ENCODE assay signal across 8 cellular contexts in the genomic region with DNA sequence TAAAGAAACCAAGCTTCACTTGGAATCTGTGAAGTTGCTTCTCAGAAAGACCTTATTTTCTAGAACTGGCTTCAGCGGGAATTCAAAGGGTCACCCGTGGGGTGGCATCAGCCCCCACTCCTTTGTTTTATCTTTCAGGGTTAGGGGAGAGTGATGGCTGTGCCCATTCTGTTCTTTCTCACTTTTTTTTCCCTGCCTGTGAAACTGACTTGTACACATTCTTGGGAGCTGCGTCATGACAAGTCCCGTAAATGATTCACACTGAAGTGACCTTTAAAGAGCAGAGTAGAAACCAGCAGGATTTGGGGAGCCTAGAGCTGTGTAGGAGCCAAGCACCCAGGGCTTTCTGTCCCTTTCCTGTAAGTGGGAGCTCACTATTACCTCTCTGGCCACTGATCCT. TPM values are rescaled to one million over a fixed set of nuclear protein-coding genes. Genes with fewer than 3 reads are reported as not detected.
DNase-seq lines count a peak whose midpoint lies in the region; ATAC-seq and TF ChIP-seq lines count a peak whose summit lies in the region.

No MANE protein-coding gene starts in this region.

- ATAC-seq in GM23338 = peak; percentile 21
- ATAC-seq in natural killer cell treated with Interleukin-12 subunit alpha and Interleukin-12 subunit beta and Interleukin-15 and Interleukin-18, amount 100 ng/mL, for 72 hours = no peak

- H3K27me3 ChIP-seq in GM23338 (ENCODE audit: insufficient read depth) (no peaks in the 10 kb centered on the region), skeletal muscle tissue (ENCODE audit: control insufficient read depth in 3 of 3, insufficient read depth in 3 of 3, low read length in 3 of 3) (peaks cover 0 to 2% (median 0%) of the 10 kb centered on the region in 3 donors)

- H3K4me1 Mint-ChIP-seq in GM23338 = peaks cover 63% of the 10 kb centered on the region
- no peaks in the 10 kb centered on the region for H3K4me1 Mint-ChIP-seq in natural killer cell treated with Interleukin-12 subunit alpha and Interleukin-12 subunit beta and Interleukin-15 and Interleukin-18, amount 100 ng/mL, for 72 hours (ENCODE audit: low read depth in 2 of 2)

- peaks cover 41% of the 10 kb centered on the region for H3K4me1 ChIP-seq in GM23338 (ENCODE audit: insufficient read depth)
- peaks cover 18 to 22% (median 18%) of the 10 kb centered on the region in 3 donors for H3K4me1 ChIP-seq in skeletal muscle tissue (ENCODE audit: control insufficient read depth in 3 of 3, insufficient read depth in 3 of 3, low read length in 3 of 3)

- H2AFZ ChIP-seq in GM23338 = no peak overlapping the region

- H3K36me3 ChIP-seq in GM23338 (ENCODE audit: insufficient read depth) = no peaks in the 10 kb centered on the region
- no peaks in the 10 kb centered on the region for H3K36me3 ChIP-seq in skeletal muscle tissue (ENCODE audit: control insufficient read depth in 3 of 3, insufficient read depth in 3 of 3, low read length in 3 of 3)

- H3K27ac Mint-ChIP-seq in GM23338 = 0 out of 2 replicates have a peak overlapping the region, but pooled peaks have one; percentile 40
- no peak overlapping the region for H3K27ac Mint-ChIP-seq in natural killer cell treated with Interleukin-12 subunit alpha and Interleukin-12 subunit beta and Interleukin-15 and Interleukin-18, amount 100 ng/mL, for 72 hours

- in situ Hi-C loops in astrocyte of the cerebellum (cut with HindIII; ENCODE audit: low sequenced_read_pairs) = no loop called here

- intact Hi-C loops in posterior vena cava (cut with DNase I) = no loop called here

- H3K27me3 Mint-ChIP-seq in GM23338 (ENCODE audit: insufficient read depth, low read depth, poor library complexity) = peaks cover 3% of the 10 kb centered on the region
- H3K27me3 Mint-ChIP-seq in natural killer cell treated with Interleukin-12 subunit alpha and Interleukin-12 subunit beta and Interleukin-15 and Interleukin-18, amount 100 ng/mL, for 72 hours = peaks cover 23 to 27% of the 10 kb centered on the region in 2 donors

- no peak overlapping the region for H3K4me3 ChIP-seq in GM23338
- H3K4me3 ChIP-seq in astrocyte of the cerebellum (ENCODE audit: low read depth, low read length) = no peak overlapping the region
- H3K4me3 ChIP-seq in skeletal muscle tissue (ENCODE audit: low read length in 3 of 3) = peak overlapping the region in 2 of 3 donors; percentile 10 to 17

- no peak overlapping the region for H3K27ac ChIP-seq in GM23338 (ENCODE audit: low read depth)
- H3K27ac ChIP-seq in skeletal muscle tissue (ENCODE audit: low read depth, low read length) = peak overlapping the region; percentile 76

- DNase-seq in GM23338 (ENCODE audit: low spot score) = no peak
- DNase-seq in astrocyte of the cerebellum (ENCODE audit: low read depth) = peak; percentile 75
- DNase-seq in inferior parietal cortex (ENCODE audit: extremely low spot score) = peak; percentile 13
- DNase-seq in natural killer cell treated with Interleukin-12 subunit alpha and Interleukin-12 subunit beta and Interleukin-15 and Interleukin-18, amount 100 ng/mL, for 72 hours (ENCODE audit: low spot score) = no peak
- no peak for DNase-seq in activated CD4-positive, CD25-positive, alpha-beta regulatory T cell (lab: John Stamatoyannopoulos, UW)
- no peak for DNase-seq in posterior vena cava (ENCODE audit: low spot score)
- DNase-seq in NCI-H1105 (lab: John Stamatoyannopoulos, UW) = no peak

- no peaks in the 10 kb centered on the region for H3K9me3 ChIP-seq in skeletal muscle tissue (ENCODE audit: control insufficient read depth in 3 of 3, low read length in 3 of 3)

- no peaks in the 10 kb centered on the region for H3F3A ChIP-seq in GM23338 (replicated peaks; ENCODE audit: low read depth)

- H3K9me2 ChIP-seq in GM23338 (ENCODE audit: insufficient read depth) = peaks cover 6% of the 10 kb centered on the region; the same call in 1 of the 2 replicates

- peak overlapping the region; percentile 42 for H3K4me2 ChIP-seq in GM23338

- no peaks in the 10 kb centered on the region for H3K36me3 Mint-ChIP-seq in GM23338 (ENCODE audit: low read depth)
- H3K36me3 Mint-ChIP-seq in natural killer cell treated with Interleukin-12 subunit alpha and Interleukin-12 subunit beta and Interleukin-15 and Interleukin-18, amount 100 ng/mL, for 72 hours = no peaks in the 10 kb centered on the region

- H4K20me1 ChIP-seq in GM23338 (replicated peaks; ENCODE audit: insufficient read depth) = no peaks in the 10 kb centered on the region

- no peaks in the 10 kb centered on the region for H3K79me2 ChIP-seq in GM23338 (replicated peaks; ENCODE audit: insufficient read depth)

- TF ChIP-seq CTCF in GM23338 (conservative IDR thresholded peaks at IDR 0.05; ENCODE audit: low read depth in 2 of 2) (no peak), astrocyte of the cerebellum (IDR thresholded peaks at IDR 0.05; ENCODE audit: low read depth, low read length, missing control alignments) (no peak)

- no peak overlapping the region for H3K9ac ChIP-seq in skeletal muscle tissue (ENCODE audit: low read depth in 1 of 3, low read length in 3 of 3)

- no peak overlapping the region for H3K4me3 Mint-ChIP-seq in GM23338
- no peak overlapping the region for H3K4me3 Mint-ChIP-seq in natural killer cell treated with Interleukin-12 subunit alpha and Interleukin-12 subunit beta and Interleukin-15 and Interleukin-18, amount 100 ng/mL, for 72 hours

- H3K9me3 Mint-ChIP-seq in GM23338 = no peaks in the 10 kb centered on the region
- H3K9me3 Mint-ChIP-seq in natural killer cell treated with Interleukin-12 subunit alpha and Interleukin-12 subunit beta and Interleukin-15 and Interleukin-18, amount 100 ng/mL, for 72 hours = no peaks in the 10 kb centered on the region

TF ChIP-seq in GM23338, 12 proteins besides CTCF, POLR2A, EP300 and RAD21 (continues in another document):
- TF ChIP-seq STAT1 (IDR thresholded peaks at IDR 0.05; ENCODE audit: unreplicated experiment) = no peak
- no peak for TF ChIP-seq EZH2phosphoT487 (IDR thresholded peaks at IDR 0.05; ENCODE audit: unreplicated experiment)
- no peak for TF ChIP-seq ZNF331 (CRISPR knock-in tag; IDR thresholded peaks at IDR 0.05; ENCODE audit: low read depth)
- no peak for TF ChIP-seq ZNF114 (CRISPR knock-in tag; IDR thresholded peaks at IDR 0.05)
- TF ChIP-seq, protein P1, sequence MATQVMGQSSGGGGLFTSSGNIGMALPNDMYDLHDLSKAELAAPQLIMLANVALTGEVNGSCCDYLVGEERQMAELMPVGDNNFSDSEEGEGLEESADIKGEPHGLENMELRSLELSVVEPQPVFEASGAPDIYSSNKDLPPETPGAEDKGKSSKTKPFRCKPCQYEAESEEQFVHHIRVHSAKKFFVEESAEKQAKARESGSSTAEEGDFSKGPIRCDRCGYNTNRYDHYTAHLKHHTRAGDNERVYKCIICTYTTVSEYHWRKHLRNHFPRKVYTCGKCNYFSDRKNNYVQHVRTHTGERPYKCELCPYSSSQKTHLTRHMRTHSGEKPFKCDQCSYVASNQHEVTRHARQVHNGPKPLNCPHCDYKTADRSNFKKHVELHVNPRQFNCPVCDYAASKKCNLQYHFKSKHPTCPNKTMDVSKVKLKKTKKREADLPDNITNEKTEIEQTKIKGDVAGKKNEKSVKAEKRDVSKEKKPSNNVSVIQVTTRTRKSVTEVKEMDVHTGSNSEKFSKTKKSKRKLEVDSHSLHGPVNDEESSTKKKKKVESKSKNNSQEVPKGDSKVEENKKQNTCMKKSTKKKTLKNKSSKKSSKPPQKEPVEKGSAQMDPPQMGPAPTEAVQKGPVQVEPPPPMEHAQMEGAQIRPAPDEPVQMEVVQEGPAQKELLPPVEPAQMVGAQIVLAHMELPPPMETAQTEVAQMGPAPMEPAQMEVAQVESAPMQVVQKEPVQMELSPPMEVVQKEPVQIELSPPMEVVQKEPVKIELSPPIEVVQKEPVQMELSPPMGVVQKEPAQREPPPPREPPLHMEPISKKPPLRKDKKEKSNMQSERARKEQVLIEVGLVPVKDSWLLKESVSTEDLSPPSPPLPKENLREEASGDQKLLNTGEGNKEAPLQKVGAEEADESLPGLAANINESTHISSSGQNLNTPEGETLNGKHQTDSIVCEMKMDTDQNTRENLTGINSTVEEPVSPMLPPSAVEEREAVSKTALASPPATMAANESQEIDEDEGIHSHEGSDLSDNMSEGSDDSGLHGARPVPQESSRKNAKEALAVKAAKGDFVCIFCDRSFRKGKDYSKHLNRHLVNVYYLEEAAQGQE (IDR thresholded peaks at IDR 0.05; ENCODE audit: unreplicated experiment) = no peak
- TF ChIP-seq POLR2AphosphoS5 (IDR thresholded peaks at IDR 0.05; ENCODE audit: low read depth) = no peak
- no peak for TF ChIP-seq NANOG (IDR thresholded peaks at IDR 0.05; ENCODE audit: borderline replicate concordance)
- no peak for TF ChIP-seq JUNB (IDR thresholded peaks at IDR 0.05; ENCODE audit: unreplicated experiment)
- no peak for TF ChIP-seq EZH2 (IDR thresholded peaks at IDR 0.05; ENCODE audit: low read depth, unreplicated experiment)
- TF ChIP-seq CREB1 (CRISPR knock-in tag; IDR thresholded peaks at IDR 0.05; ENCODE audit: low read depth) = no peak

RNA-seq across cellular contexts. Expression of a gene that starts 43.8 kb away (rescaled TPM):
- total RNA-seq in GM23338 (2014; rRNA removed; shearing (Covaris generic)) = 2.9 and 6.8 TPM in 2 replicates
- polyA plus RNA-seq in GM23338 (2016; fragmentation: Nextera tagmentation; extraction: Ambion mirVana) = 4.0 and 4.5 TPM in 2 replicates
- 2.6 TPM for total RNA-seq in skeletal muscle tissue
- not detected for total RNA-seq in natural killer cell treated with Interleukin-12 subunit alpha and Interleukin-12 subunit beta and Interleukin-15 and Interleukin-18, amount 100 ng/mL, for 72 hours
- total RNA-seq in posterior vena cava = 10 to 100 TPM in 1 of 2 donors, 1 to 10 TPM in 1; 7.7 to 10.9 TPM

Comparison
In these comparisons a context has a peak if more than half of its experiments do, and no peak if none do; other contexts are left out.
1. DNase-seq: peak in astrocyte of the cerebellum (single experiment) and inferior parietal cortex (single experiment); none in GM23338 (single experiment), natural killer cell treated with Interleukin-12 subunit alpha and Interleukin-12 subunit beta and Interleukin-15 and Interleukin-18, amount 100 ng/mL, for 72 hours (single experiment), activated CD4-positive, CD25-positive, alpha-beta regulatory T cell (0 of 4), posterior vena cava (single experiment) and NCI-H1105 (single experiment).
2. H3K4me3 ChIP-seq: peak in skeletal muscle tissue (2 of 3); none in GM23338 (single experiment) and astrocyte of the cerebellum (single experiment).